23 cellular contexts compared by ENCODE assay signal in genomic region chr2:29024882-29025430, GRCh38. TPM values are rescaled to one million over a fixed set of nuclear protein-coding genes. Genes with fewer than 3 reads are reported as not detected.
DNase-seq lines count a peak whose midpoint lies in the region; ATAC-seq, FAIRE-seq and TF ChIP-seq lines count a peak whose summit lies in the region.
"Had no signal": no experiment of that assay in that cellular context is flagged by ENCODE, and none has a peak within 500 bp of the region (broad histone marks: within the 10 kb centered on the region; RNA-seq: fewer than 3 reads in every experiment).

No MANE protein-coding gene starts in this region.

- no peak overlapping the region for H3K4me2 ChIP-seq in HepG2 (ENCODE audit: low read depth, low read length)
- H3K4me2 ChIP-seq: PC-9 had no signal

- in situ Hi-C loops in HepG2 (cut with HindIII; ENCODE audit: extremely low pct_ligation_motif_present, low pct_unique_long_range_greater_than_20kb): no loop called here

- FAIRE-seq in frontal cortex (lab: Jason Lieb, UNC): no peak
- no peak for FAIRE-seq in HepG2 (lab: Jason Lieb, UNC)
- FAIRE-seq: GM18507 had no signal

- H3K4me3 ChIP-seq in HepG2 (replicated peaks in 1 of 3; ENCODE audit: insufficient read depth in 1 of 3, low read depth in 2 of 3, low read length in 3 of 3): no peak overlapping the region
- H3K4me3 ChIP-seq: PC-9 had no signal

- no peak for TF ChIP-seq RAD21 in HepG2 (CRISPR knock-in tag; IDR thresholded peaks at IDR 0.05)

- no peak overlapping the region for H2AFZ ChIP-seq in HepG2 (ENCODE audit: low read length)
- H2AFZ ChIP-seq: PC-9 had no signal

- no peak for ATAC-seq in activated naive CD4-positive, alpha-beta T cell treated with anti-CD3 and anti-CD28 coated beads, Interleukin-2, amount 50 U/mL, for 72 hours
- ATAC-seq in HepG2: no peak
- ATAC-seq: CD8-positive, alpha-beta T cell had no signal

- no peak for TF ChIP-seq EP300 in HepG2 (IDR thresholded peaks at IDR 0.05; ENCODE audit: low read depth in 2 of 2, low read length in 2 of 2)
- no peak for TF ChIP-seq EP300 in HepG2 (CRISPR knock-in tag; IDR thresholded peaks at IDR 0.05; ENCODE audit: borderline replicate concordance)

- no peaks in the 10 kb centered on the region for H3K36me3 ChIP-seq in HepG2 (replicated peaks in 1 of 2; ENCODE audit: control insufficient read depth in 1 of 2, insufficient read depth in 2 of 2, low read length in 2 of 2)

- POLR2A ChIA-PET in HepG2 (lab: Yijun Ruan, JAX): no interaction called here

- H3K27ac Mint-ChIP-seq in activated naive CD4-positive, alpha-beta T cell treated with anti-CD3 and anti-CD28 coated beads, Interleukin-2, amount 50 U/mL, for 72 hours: no peak overlapping the region
- H3K27ac Mint-ChIP-seq: CD8-positive, alpha-beta T cell; H9; IgD-negative memory B cell had no signal

- no peaks in the 10 kb centered on the region for H3K9me3 ChIP-seq in HepG2 (ENCODE audit: low read length)

- H3K27ac ChIP-seq in HepG2 (ENCODE audit: extremely low read length, insufficient read depth, low read length): no peak overlapping the region
- H3K27ac ChIP-seq: 22Rv1, PC-9 had no signal

- no peak for TF ChIP-seq POLR2A in HepG2 (IDR thresholded peaks at IDR 0.05; ENCODE audit: insufficient read depth in 1 of 2, low read depth in 2 of 2, low read length in 2 of 2)

- no peaks in the 10 kb centered on the region for H3K4me1 ChIP-seq in HepG2 (ENCODE audit: insufficient read depth, low read length)

- intact Hi-C loops in HepG2 (cut with micrococcal nuclease; ENCODE audit: unreplicated experiment): no loop called here

- 12% methylated on average over 4 of the region's 4 CpGs for whole genome bisulfite sequencing in HepG2 (ENCODE audit: low lambda C conversion rate)

- TF ChIP-seq CTCF in HepG2 (CRISPR knock-in tag; IDR thresholded peaks at IDR 0.05): no peak

- H3K36me3 Mint-ChIP-seq in activated naive CD4-positive, alpha-beta T cell treated with anti-CD3 and anti-CD28 coated beads, Interleukin-2, amount 50 U/mL, for 72 hours: no peaks in the 10 kb centered on the region
- H3K36me3 Mint-ChIP-seq: IgD-negative memory B cell had no signal

- CTCF ChIA-PET in HepG2 (lab: Yijun Ruan, JAX; ENCODE audit: low intra/inter-chr PET ratio, low total read pairs): no interaction called here

- peak; percentile 32 to 66 (median 34) for DNase-seq in NCI-H1417 (lab: John Stamatoyannopoulos, UW)
- DNase-seq in NCI-H1417 treated with DMSO at 0.1 percent for 48 hours (lab: John Stamatoyannopoulos, UW): no peak
- peak; percentile 8 for DNase-seq in EL
- peak; percentile 71 for DNase-seq in NCI-H2227 treated with DMSO at 0.1 percent for 48 hours (lab: John Stamatoyannopoulos, UW)
- peak; percentile 94 for DNase-seq in islet precursor cell
- no peak for DNase-seq in activated naive CD4-positive, alpha-beta T cell treated with anti-CD3 and anti-CD28 coated beads, Interleukin-2, amount 50 U/mL, for 72 hours (ENCODE audit: low spot score in 2 of 2)
- no peak for DNase-seq in frontal cortex (ENCODE audit: low spot score in 2 of 2)
- no peak for DNase-seq in HepG2 (ENCODE audit: low spot score)
- DNase-seq: CD8-positive, alpha-beta T cell; DMS 273 treated with DMSO at 0.1 percent for 48 hours; H9; MV-4-11; NCI-H1694; NCI-H2171; NCI-H524 treated with DMSO at 0.1 percent for 48 hours; T-helper 1 cell had no signal

- no peaks in the 10 kb centered on the region for H3K79me2 ChIP-seq in HepG2 (ENCODE audit: insufficient read depth, low read length)

- H3K9ac ChIP-seq in HepG2 (ENCODE audit: insufficient read depth, low read depth, low read length): no peak overlapping the region

- H3K27me3 ChIP-seq in HepG2 (ENCODE audit: control insufficient read depth in 1 of 2, insufficient read depth in 2 of 2, low read length in 2 of 2): peaks cover 4 to 60% of the 10 kb centered on the region in 2 experiments; a peak in 3 of 5 replicates

- no peaks in the 10 kb centered on the region; the same call in 1 of the 2 replicates for H4K20me1 ChIP-seq in HepG2 (ENCODE audit: insufficient read depth, low read length)

- BruUV-seq in HepG2 (replicated peaks; lab: Mats Ljungman, UMichigan): no TSS peak

- H3K9me3 Mint-ChIP-seq in activated naive CD4-positive, alpha-beta T cell treated with anti-CD3 and anti-CD28 coated beads, Interleukin-2, amount 50 U/mL, for 72 hours: no peaks in the 10 kb centered on the region
- H3K9me3 Mint-ChIP-seq: CD8-positive, alpha-beta T cell; IgD-negative memory B cell had no signal

TF ChIP-seq in HepG2, 621 proteins besides CTCF, POLR2A, EP300 and RAD21 (continues in another document):
- no peak for TF ChIP-seq TRAFD1 (CRISPR knock-in tag; IDR thresholded peaks at IDR 0.05; ENCODE audit: borderline replicate concordance)

RNA-seq across cellular contexts. Expression of gene TOGARAM2, which starts 43.9 kb away (rescaled TPM):
- total RNA-seq in activated naive CD4-positive, alpha-beta T cell treated with anti-CD3 and anti-CD28 coated beads, Interleukin-2, amount 50 U/mL, for 72 hours: 1 to 10 TPM in 1 of 2 donors, under 1 TPM in 1; 0.36 to 4.3 TPM
- total RNA-seq in frontal cortex: under 0.01 TPM
- under 0.01 TPM in 1 of 2 replicates, not detected in the other for total RNA-seq in HepG2 (2016; rRNA removed; fragmentation: Illumina TruSeq; extraction: Trizol)
- total RNA-seq in HepG2 (2016; cell fraction: cytosol; rRNA removed; fragmentation: Illumina TruSeq; extraction: Trizol; ENCODE audit: low read depth): not detected in 2 replicates
- not detected in 2 replicates for total RNA-seq in HepG2 (2016; cell fraction: insoluble cytoplasmic fraction; rRNA removed; fragmentation: Illumina TruSeq; extraction: Trizol)
- not detected in 2 replicates for total RNA-seq in HepG2 (2016; cell fraction: membrane; rRNA removed; fragmentation: Illumina TruSeq; extraction: Trizol)
- 0.06 and 0.19 TPM in 2 replicates for total RNA-seq in HepG2 (2016; cell fraction: nucleus; rRNA removed; fragmentation: Illumina TruSeq; extraction: Trizol)
- 0.05 TPM in 2 replicates for polyA plus RNA-seq in HepG2 (2011; rRNA removed)
- polyA plus RNA-seq in HepG2 (2011; cell fraction: cytosol; rRNA removed): 0.04 and 0.13 TPM in 2 replicates
- 0.36 and 0.74 TPM in 2 replicates for polyA plus RNA-seq in HepG2 (2011; cell fraction: nucleus; rRNA removed)
- polyA plus RNA-seq in HepG2 (2012): 0.04 TPM in 1 of 2 replicates, not detected in the other
- not detected in 2 replicates for polyA plus RNA-seq in HepG2 (2016; cell fraction: cytosol; fragmentation: Illumina TruSeq; extraction: Trizol; ENCODE audit: low read depth)
- polyA plus RNA-seq in HepG2 (2016; cell fraction: insoluble cytoplasmic fraction; fragmentation: Illumina TruSeq; extraction: Trizol; ENCODE audit: low read depth): not detected in 2 replicates
- not detected in 2 replicates for polyA plus RNA-seq in HepG2 (2016; cell fraction: membrane; fragmentation: Illumina TruSeq; extraction: Trizol; ENCODE audit: low read depth)
- 0.61 TPM in 1 of 2 replicates, not detected in the other for polyA plus RNA-seq in HepG2 (2016; cell fraction: nucleus; fragmentation: Illumina TruSeq; extraction: Trizol; ENCODE audit: insufficient read depth, low read depth)
- 0.02 and 1.6 TPM in 2 replicates for polyA minus RNA-seq in HepG2 (2011; rRNA and poly(A)+ RNA removed; ENCODE audit: low replicate concordance)
- polyA minus RNA-seq in HepG2 (2011; cell fraction: cytosol; rRNA and poly(A)+ RNA removed): not detected in 2 replicates
- 1.0 TPM in 1 of 2 replicates, not detected in the other for polyA minus RNA-seq in HepG2 (2011; cell fraction: nucleus; rRNA and poly(A)+ RNA removed)

RNA-seq across cellular contexts. Expression of gene PCARE, which starts 49.4 kb away (rescaled TPM):
- not detected for total RNA-seq in activated naive CD4-positive, alpha-beta T cell treated with anti-CD3 and anti-CD28 coated beads, Interleukin-2, amount 50 U/mL, for 72 hours
- total RNA-seq in frontal cortex: not detected
- total RNA-seq in HepG2 (2016; rRNA removed; fragmentation: Illumina TruSeq; extraction: Trizol): not detected in 2 replicates
- total RNA-seq in HepG2 (2016; cell fraction: cytosol; rRNA removed; fragmentation: Illumina TruSeq; extraction: Trizol; ENCODE audit: low read depth): not detected in 2 replicates
- not detected in 2 replicates for total RNA-seq in HepG2 (2016; cell fraction: insoluble cytoplasmic fraction; rRNA removed; fragmentation: Illumina TruSeq; extraction: Trizol)
- total RNA-seq in HepG2 (2016; cell fraction: membrane; rRNA removed; fragmentation: Illumina TruSeq; extraction: Trizol): not detected in 2 replicates
- not detected in 2 replicates for total RNA-seq in HepG2 (2016; cell fraction: nucleus; rRNA removed; fragmentation: Illumina TruSeq; extraction: Trizol)
- not detected in 2 replicates for polyA plus RNA-seq in HepG2 (2011; rRNA removed)
- polyA plus RNA-seq in HepG2 (2011; cell fraction: cytosol; rRNA removed): not detected in 2 replicates
- not detected in 2 replicates for polyA plus RNA-seq in HepG2 (2011; cell fraction: nucleus; rRNA removed)
- polyA plus RNA-seq in HepG2 (2012): not detected in 2 replicates
- not detected in 2 replicates for polyA plus RNA-seq in HepG2 (2016; cell fraction: cytosol; fragmentation: Illumina TruSeq; extraction: Trizol; ENCODE audit: low read depth)
- polyA plus RNA-seq in HepG2 (2016; cell fraction: insoluble cytoplasmic fraction; fragmentation: Illumina TruSeq; extraction: Trizol; ENCODE audit: low read depth): not detected in 2 replicates
- not detected in 2 replicates for polyA plus RNA-seq in HepG2 (2016; cell fraction: membrane; fragmentation: Illumina TruSeq; extraction: Trizol; ENCODE audit: low read depth)
- not detected in 2 replicates for polyA plus RNA-seq in HepG2 (2016; cell fraction: nucleus; fragmentation: Illumina TruSeq; extraction: Trizol; ENCODE audit: insufficient read depth, low read depth)
- 0.02 TPM in 1 of 2 replicates, not detected in the other for polyA minus RNA-seq in HepG2 (2011; rRNA and poly(A)+ RNA removed; ENCODE audit: low replicate concordance)
- not detected in 2 replicates for polyA minus RNA-seq in HepG2 (2011; cell fraction: cytosol; rRNA and poly(A)+ RNA removed)
- not detected in 2 replicates for polyA minus RNA-seq in HepG2 (2011; cell fraction: nucleus; rRNA and poly(A)+ RNA removed)
- total RNA-seq: CD8-positive, alpha-beta T cell; H9; HT-29; LHCN-M2; PC-9 had no signal
- polyA plus RNA-seq: BJ, IgD-negative memory B cell had no signal

Comparison
In these comparisons a context has a peak if more than half of its experiments do, and no peak if none do; other contexts are left out.
1. DNase-seq: peak in NCI-H1417 (3 of 3), EL (single experiment), NCI-H2227 treated with DMSO at 0.1 percent for 48 hours (single experiment) and islet precursor cell (single experiment); none in NCI-H1417 treated with DMSO at 0.1 percent for 48 hours (single experiment), activated naive CD4-positive, alpha-beta T cell treated with anti-CD3 and anti-CD28 coated beads, Interleukin-2, amount 50 U/mL, for 72 hours (0 of 2), frontal cortex (0 of 2) and HepG2 (single experiment).